Comparison of ENCODE assay signal across 1 cellular context in genomic region chr10:3365630-3366029, GRCh38.
A peak's percentile ranks its signal among the peaks of the same experiment; 100 is the strongest.
TF ChIP-seq lines count a peak whose summit lies in the region.

No MANE protein-coding gene starts in this region.

TF ChIP-seq in HepG2, 621 proteins besides CTCF, POLR2A, EP300 and RAD21 (continued from another document and continues in another):
- no peak for TF ChIP-seq ZNF800 (CRISPR knock-in tag; IDR thresholded peaks at IDR 0.05)
- no peak for TF ChIP-seq ZFP36L2 (CRISPR knock-in tag; IDR thresholded peaks at IDR 0.05)
- TF ChIP-seq RFXAP (CRISPR knock-in tag; IDR thresholded peaks at IDR 0.05; ENCODE audit: borderline replicate concordance): no peak
- no peak for TF ChIP-seq NFRKB (IDR thresholded peaks at IDR 0.05)
- TF ChIP-seq TERF1 (CRISPR knock-in tag; IDR thresholded peaks at IDR 0.05): no peak
- TF ChIP-seq, protein P1, sequence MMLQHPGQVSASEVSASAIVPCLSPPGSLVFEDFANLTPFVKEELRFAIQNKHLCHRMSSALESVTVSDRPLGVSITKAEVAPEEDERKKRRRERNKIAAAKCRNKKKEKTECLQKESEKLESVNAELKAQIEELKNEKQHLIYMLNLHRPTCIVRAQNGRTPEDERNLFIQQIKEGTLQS (CRISPR knock-in tag; IDR thresholded peaks at IDR 0.05): peak; percentile 76; the same call in 1 of the 2 replicates
- TF ChIP-seq FOXJ3 (CRISPR knock-in tag; IDR thresholded peaks at IDR 0.05; ENCODE audit: borderline replicate concordance): no peak
- no peak; the same call in 1 of the 2 replicates for TF ChIP-seq ZNF12 (CRISPR knock-in tag; IDR thresholded peaks at IDR 0.05)
- no peak for TF ChIP-seq ZNF318 (CRISPR knock-in tag; IDR thresholded peaks at IDR 0.05)
- TF ChIP-seq ZNF614 (CRISPR knock-in tag; IDR thresholded peaks at IDR 0.05; ENCODE audit: borderline replicate concordance): no peak
- TF ChIP-seq NFE2L2 (IDR thresholded peaks at IDR 0.05; ENCODE audit: low read length): no peak
- TF ChIP-seq MAFG (CRISPR knock-in tag; IDR thresholded peaks at IDR 0.05): no peak
- TF ChIP-seq HMGXB3 (CRISPR knock-in tag; IDR thresholded peaks at IDR 0.05; ENCODE audit: borderline replicate concordance): 0 out of 2 replicates have a peak, but pooled peaks have one; percentile 38
- peak; percentile 90 for TF ChIP-seq FOSL2 (CRISPR knock-in tag; IDR thresholded peaks at IDR 0.05)
- TF ChIP-seq ZNF740 (CRISPR knock-in tag; IDR thresholded peaks at IDR 0.05): no peak
- TF ChIP-seq GFI1 (CRISPR knock-in tag; IDR thresholded peaks at IDR 0.05; ENCODE audit: borderline replicate concordance): peak; percentile 75
- no peak for TF ChIP-seq THAP9 (CRISPR knock-in tag; IDR thresholded peaks at IDR 0.05; ENCODE audit: borderline replicate concordance)
- TF ChIP-seq, protein P2, sequence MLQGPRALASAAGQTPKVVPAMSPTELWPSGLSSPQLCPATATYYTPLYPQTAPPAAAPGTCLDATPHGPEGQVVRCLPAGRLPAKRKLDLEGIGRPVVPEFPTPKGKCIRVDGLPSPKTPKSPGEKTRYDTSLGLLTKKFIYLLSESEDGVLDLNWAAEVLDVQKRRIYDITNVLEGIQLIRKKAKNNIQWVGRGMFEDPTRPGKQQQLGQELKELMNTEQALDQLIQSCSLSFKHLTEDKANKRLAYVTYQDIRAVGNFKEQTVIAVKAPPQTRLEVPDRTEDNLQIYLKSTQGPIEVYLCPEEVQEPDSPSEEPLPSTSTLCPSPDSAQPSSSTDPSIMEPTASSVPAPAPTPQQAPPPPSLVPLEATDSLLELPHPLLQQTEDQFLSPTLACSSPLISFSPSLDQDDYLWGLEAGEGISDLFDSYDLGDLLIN (CRISPR knock-in tag; IDR thresholded peaks at IDR 0.05; ENCODE audit: borderline replicate concordance): no peak
- TF ChIP-seq PLRG1 (conservative IDR thresholded peaks at IDR 0.05): no peak
- TF ChIP-seq SIN3B (IDR thresholded peaks at IDR 0.05; ENCODE audit: low read length): no peak
- TF ChIP-seq SNRNP70 (IDR thresholded peaks at IDR 0.05; ENCODE audit: low read depth, low read length): no peak
- no peak for TF ChIP-seq NFKB2 (CRISPR knock-in tag; IDR thresholded peaks at IDR 0.05; ENCODE audit: borderline replicate concordance)
- no peak; the same call in 1 of the 2 replicates for TF ChIP-seq SALL1 (CRISPR knock-in tag; IDR thresholded peaks at IDR 0.05)
- TF ChIP-seq ZSCAN22 (CRISPR knock-in tag; IDR thresholded peaks at IDR 0.05): no peak
- TF ChIP-seq ZNF383 (CRISPR knock-in tag; IDR thresholded peaks at IDR 0.05; ENCODE audit: borderline replicate concordance): no peak
- no peak for TF ChIP-seq ZSCAN31 (CRISPR knock-in tag; IDR thresholded peaks at IDR 0.05; ENCODE audit: low read depth)
- TF ChIP-seq, protein P3, sequence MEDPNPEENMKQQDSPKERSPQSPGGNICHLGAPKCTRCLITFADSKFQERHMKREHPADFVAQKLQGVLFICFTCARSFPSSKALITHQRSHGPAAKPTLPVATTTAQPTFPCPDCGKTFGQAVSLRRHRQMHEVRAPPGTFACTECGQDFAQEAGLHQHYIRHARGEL (CRISPR knock-in tag; IDR thresholded peaks at IDR 0.05): no peak
- no peak for TF ChIP-seq ZNF639 (CRISPR knock-in tag; conservative IDR thresholded peaks at IDR 0.05)
- no peak for TF ChIP-seq ZFAT (CRISPR knock-in tag; conservative IDR thresholded peaks at IDR 0.05)
- peak in 1 of 2 experiments; percentile 83; a peak in 2 of 4 replicates for TF ChIP-seq ATF4 (CRISPR knock-in tag; IDR thresholded peaks at IDR 0.05)
